Comparison of ENCODE assay signal across 1 cellular context in genomic region chr15:80986487-80986886, GRCh38.
TF ChIP-seq lines count a peak whose summit lies in the region.

No MANE protein-coding gene starts in this region.

TF ChIP-seq in GM12878, 131 proteins besides CTCF, POLR2A, EP300 and RAD21:
- TF ChIP-seq RBBP5 (conservative IDR thresholded peaks at IDR 0.05) = no peak
- TF ChIP-seq SMARCA5 (IDR thresholded peaks at IDR 0.05) = no peak
- TF ChIP-seq PBX3 (IDR thresholded peaks at IDR 0.05; ENCODE audit: insufficient replicate concordance, low read depth, low read length) = no peak
- TF ChIP-seq EGR1 (IDR thresholded peaks at IDR 0.05; ENCODE audit: borderline replicate concordance in 1 of 2, low read depth in 2 of 2, low read length in 2 of 2) = no peak
- no peak for TF ChIP-seq ZNF622 (IDR thresholded peaks at IDR 0.05)
- TF ChIP-seq SIX5 (IDR thresholded peaks at IDR 0.05; ENCODE audit: low read depth, low read length, severe bottlenecking) = no peak
- TF ChIP-seq KLF5 (IDR thresholded peaks at IDR 0.05; ENCODE audit: partially characterized antibody) = no peak
- TF ChIP-seq CREM (IDR thresholded peaks at IDR 0.05; ENCODE audit: low read depth) = no peak
- no peak for TF ChIP-seq RELB (IDR thresholded peaks at IDR 0.05; ENCODE audit: low read depth)
- no peak for TF ChIP-seq ZBTB40 (IDR thresholded peaks at IDR 0.05; ENCODE audit: borderline replicate concordance)
- TF ChIP-seq IRF4 (IDR thresholded peaks at IDR 0.05; ENCODE audit: low read depth, low read length) = no peak
- TF ChIP-seq BRCA1 (IDR thresholded peaks at IDR 0.05; ENCODE audit: low read depth, low read length) = no peak
- no peak for TF ChIP-seq USF2 (IDR thresholded peaks at IDR 0.05; ENCODE audit: borderline replicate concordance, low read depth, low read length)
- TF ChIP-seq BCLAF1 (IDR thresholded peaks at IDR 0.05) = no peak
- no peak for TF ChIP-seq SMC3 (IDR thresholded peaks at IDR 0.05; ENCODE audit: borderline replicate concordance, low read length)
- no peak for TF ChIP-seq EED (IDR thresholded peaks at IDR 0.05; ENCODE audit: low read depth)
- TF ChIP-seq SPI1 (IDR thresholded peaks at IDR 0.05; ENCODE audit: borderline replicate concordance, insufficient read depth, low read depth, low read length) = no peak
- TF ChIP-seq NFIC (IDR thresholded peaks at IDR 0.05; ENCODE audit: low read depth, low read length) = no peak
- TF ChIP-seq ATF3 (IDR thresholded peaks at IDR 0.05; ENCODE audit: borderline replicate concordance, extremely low read depth, low read depth, low read length) = no peak
TF ChIP-seq in GM12878: peak in this region for 0.
